Comparison of ENCODE assay signal across 9 cellular contexts in genomic region chr6:127119361-127120108, GRCh38. TPM values are rescaled to one million over a fixed set of nuclear protein-coding genes. Genes with fewer than 3 reads are reported as not detected.
DNase-seq lines count a peak whose midpoint lies in the region; ATAC-seq and TF ChIP-seq lines count a peak whose summit lies in the region.
"Had no signal": no experiment of that assay in that cellular context is flagged by ENCODE, and none has a peak within 500 bp of the region (broad histone marks: within the 10 kb centered on the region; RNA-seq: fewer than 3 reads in every experiment).

No MANE protein-coding gene starts in this region.

- no peaks in the 10 kb centered on the region for H3K36me3 ChIP-seq in adipocyte (ENCODE audit: control insufficient read depth, insufficient read depth, low read length, severe bottlenecking)

- peaks cover 30% of the 10 kb centered on the region for H3K4me1 Mint-ChIP-seq in CD4-positive, alpha-beta T cell (ENCODE audit: low read depth)
- H3K4me1 Mint-ChIP-seq in stimulated activated naive CD8-positive, alpha-beta T cell treated with anti-CD3 and anti-CD28 coated beads, Interleukin-15, amount 100 ng/mL, for 72 hours: peaks cover 40% of the 10 kb centered on the region

- peaks cover 9% of the 10 kb centered on the region for H3K4me1 ChIP-seq in adipocyte (ENCODE audit: control insufficient read depth, insufficient read depth, low read length)

- ATAC-seq in CD4-positive, alpha-beta T cell (ENCODE audit: poor library complexity): no peak
- ATAC-seq in GM19397 (IDR thresholded peaks at IDR 0.05; ENCODE audit: unreplicated experiment): peak; percentile 58
- peak; percentile 48 for ATAC-seq in HG03571 (IDR thresholded peaks at IDR 0.05; ENCODE audit: unreplicated experiment)
- ATAC-seq in stimulated activated naive CD8-positive, alpha-beta T cell treated with anti-CD3 and anti-CD28 coated beads, Interleukin-15, amount 100 ng/mL, for 72 hours: peak; percentile 40

- no peak overlapping the region for H3K27ac ChIP-seq in CD4-positive, alpha-beta T cell (ENCODE audit: low read depth, low read length)

- CTCF ChIA-PET in CD4-positive, alpha-beta T cell (lab: Charles Lee): no interaction called here

- H3K9ac ChIP-seq in adipocyte (ENCODE audit: low read length): peak overlapping the region; percentile 77

- H3K27me3 ChIP-seq in CD4-positive, alpha-beta T cell (ENCODE audit: control insufficient read depth, insufficient read depth, low read length): peaks cover 67% of the 10 kb centered on the region
- H3K27me3 ChIP-seq in adipocyte (replicated peaks; ENCODE audit: control insufficient read depth, insufficient read depth, low read length): peaks cover 9% of the 10 kb centered on the region

- H3K9me3 Mint-ChIP-seq in CD4-positive, alpha-beta T cell: no peaks in the 10 kb centered on the region
- H3K9me3 Mint-ChIP-seq in stimulated activated naive CD8-positive, alpha-beta T cell treated with anti-CD3 and anti-CD28 coated beads, Interleukin-15, amount 100 ng/mL, for 72 hours: no peaks in the 10 kb centered on the region

- intact Hi-C loops in CD4-positive, alpha-beta T cell (cut with DNase I, micrococcal nuclease): loop anchor here in 1 of 2 experiments (5.0 kb wide), 2 partner anchors 1122 to 1807 kb away; no protein-coding TSS in a partner anchor

- H3K27ac Mint-ChIP-seq in CD4-positive, alpha-beta T cell: no peak overlapping the region
- no peak overlapping the region for H3K27ac Mint-ChIP-seq in stimulated activated naive CD8-positive, alpha-beta T cell treated with anti-CD3 and anti-CD28 coated beads, Interleukin-15, amount 100 ng/mL, for 72 hours

- POLR2A ChIA-PET in CD4-positive, alpha-beta T cell (lab: Charles Lee): no interaction called here

- DNase-seq in CD4-positive, alpha-beta T cell: no peak
- peak; percentile 62 for DNase-seq in adipocyte (ENCODE audit: low read depth)
- peak; percentile 59 for DNase-seq in islet precursor cell
- peak; percentile 25 to 31 for DNase-seq in stimulated activated naive CD8-positive, alpha-beta T cell treated with anti-CD3 and anti-CD28 coated beads, Interleukin-15, amount 100 ng/mL, for 72 hours
- no peak for DNase-seq in NCI-H2196 treated with DMSO at 0.1 percent for 48 hours (lab: John Stamatoyannopoulos, UW; ENCODE audit: unreplicated experiment)
- DNase-seq in GM19240 (ENCODE audit: insufficient read length, low spot score): no peak

- no peak for TF ChIP-seq CTCF in CD4-positive, alpha-beta T cell (IDR thresholded peaks at IDR 0.05)

- no peaks in the 10 kb centered on the region for H3K9me3 ChIP-seq in CD4-positive, alpha-beta T cell (ENCODE audit: control insufficient read depth, low read length)
- H3K9me3 ChIP-seq in adipocyte (ENCODE audit: control insufficient read depth, low read length): no peaks in the 10 kb centered on the region

- H3K36me3 Mint-ChIP-seq in CD4-positive, alpha-beta T cell (ENCODE audit: low read depth): no peaks in the 10 kb centered on the region

- peak overlapping the region; percentile 89 for H3K4me3 ChIP-seq in adipocyte (ENCODE audit: low read length)
- H3K4me3 ChIP-seq: K562 had no signal

- peaks cover 86% of the 10 kb centered on the region for H3K27me3 Mint-ChIP-seq in CD4-positive, alpha-beta T cell
- H3K27me3 Mint-ChIP-seq in stimulated activated naive CD8-positive, alpha-beta T cell treated with anti-CD3 and anti-CD28 coated beads, Interleukin-15, amount 100 ng/mL, for 72 hours: peaks cover 70% of the 10 kb centered on the region

- peak overlapping the region; percentile 42 for H3K4me3 Mint-ChIP-seq in CD4-positive, alpha-beta T cell
- peak overlapping the region; percentile 67 to 77 for H3K4me3 Mint-ChIP-seq in stimulated activated naive CD8-positive, alpha-beta T cell treated with anti-CD3 and anti-CD28 coated beads, Interleukin-15, amount 100 ng/mL, for 72 hours

RNA-seq across cellular contexts. Expression of gene RSPO3, which starts 1.1 kb away (rescaled TPM):
- total RNA-seq in CD4-positive, alpha-beta T cell: not detected
- total RNA-seq: K562 had no signal

Comparison
In these comparisons a context has a peak if more than half of its experiments do, and no peak if none do; other contexts are left out.
1. DNase-seq: peak in adipocyte (single experiment), islet precursor cell (single experiment) and stimulated activated naive CD8-positive, alpha-beta T cell treated with anti-CD3 and anti-CD28 coated beads, Interleukin-15, amount 100 ng/mL, for 72 hours (2 of 2); none in CD4-positive, alpha-beta T cell (0 of 10), NCI-H2196 treated with DMSO at 0.1 percent for 48 hours (single experiment) and GM19240 (single experiment).